Comparison of ENCODE assay signal across 18 cellular contexts in genomic region chr6:134719850-134720249, GRCh38.
DNase-seq lines count a peak whose midpoint lies in the region; ATAC-seq and TF ChIP-seq lines count a peak whose summit lies in the region.
"Had no signal": no experiment of that assay in that cellular context is flagged by ENCODE, and none has a peak within 500 bp of the region (broad histone marks: within the 10 kb centered on the region; RNA-seq: fewer than 3 reads in every experiment).

No MANE protein-coding gene starts in this region.

- POLR2A ChIA-PET in A673 (lab: Charles Lee; ENCODE audit: low non-redundant PET): no interaction called here
- POLR2A ChIA-PET in activated CD4-positive, alpha-beta memory T cell treated with anti-CD3 and anti-CD28 coated beads for 36 hours (lab: Charles Lee): no interaction called here
- POLR2A ChIA-PET in activated CD4-positive, alpha-beta memory T cell treated with anti-CD3 and anti-CD28 coated beads, Interleukin-2, amount 10 ng/mL, durations not matched to agents 7 days and 5 days (lab: Charles Lee): interaction anchor here (0.6 kb wide), 1 partner anchor 23 kb away, joined by 3 read pairs; no protein-coding TSS in a partner anchor

- no peaks in the 10 kb centered on the region for H3K36me3 Mint-ChIP-seq in activated CD4-positive, alpha-beta memory T cell treated with anti-CD3 and anti-CD28 coated beads for 36 hours
- H3K36me3 Mint-ChIP-seq in activated CD4-positive, alpha-beta memory T cell treated with anti-CD3 and anti-CD28 coated beads, Interleukin-2, amount 10 ng/mL, durations not matched to agents 7 days and 5 days (ENCODE audit: low read depth): no peaks in the 10 kb centered on the region
- H3K36me3 Mint-ChIP-seq: CD4-positive, alpha-beta memory T cell; immature natural killer cell had no signal

- H3K27ac Mint-ChIP-seq in activated CD4-positive, alpha-beta memory T cell treated with anti-CD3 and anti-CD28 coated beads for 36 hours: no peak overlapping the region
- no peak overlapping the region for H3K27ac Mint-ChIP-seq in activated CD4-positive, alpha-beta memory T cell treated with anti-CD3 and anti-CD28 coated beads, Interleukin-2, amount 10 ng/mL, durations not matched to agents 7 days and 5 days
- H3K27ac Mint-ChIP-seq: CD4-positive, alpha-beta memory T cell; immature natural killer cell had no signal

- H3K9me3 Mint-ChIP-seq in activated CD4-positive, alpha-beta memory T cell treated with anti-CD3 and anti-CD28 coated beads for 36 hours: no peaks in the 10 kb centered on the region
- H3K9me3 Mint-ChIP-seq in activated CD4-positive, alpha-beta memory T cell treated with anti-CD3 and anti-CD28 coated beads, Interleukin-2, amount 10 ng/mL, durations not matched to agents 7 days and 5 days: no peaks in the 10 kb centered on the region
- H3K9me3 Mint-ChIP-seq: CD4-positive, alpha-beta memory T cell; immature natural killer cell had no signal

- H3K4me3 Mint-ChIP-seq in activated CD4-positive, alpha-beta memory T cell treated with anti-CD3 and anti-CD28 coated beads for 36 hours: no peak overlapping the region
- no peak overlapping the region for H3K4me3 Mint-ChIP-seq in activated CD4-positive, alpha-beta memory T cell treated with anti-CD3 and anti-CD28 coated beads, Interleukin-2, amount 10 ng/mL, durations not matched to agents 7 days and 5 days
- H3K4me3 Mint-ChIP-seq: CD4-positive, alpha-beta memory T cell; immature natural killer cell had no signal

- no TSS peak for BruUV-seq in A673 (replicated peaks; lab: Mats Ljungman, UMichigan)

- no peaks in the 10 kb centered on the region for H3K27me3 ChIP-seq in A673 (replicated peaks; ENCODE audit: insufficient read depth, low read depth, low read length, poor library complexity)
- H3K27me3 ChIP-seq in adrenal gland: no peaks in the 10 kb centered on the region
- no peaks in the 10 kb centered on the region for H3K27me3 ChIP-seq in cardiac muscle cell
- no peaks in the 10 kb centered on the region for H3K27me3 ChIP-seq in psoas muscle (ENCODE audit: insufficient read depth in 3 of 3, low read length in 2 of 3)
- H3K27me3 ChIP-seq: SJSA1 had no signal

- H3K9me3 ChIP-seq in A673 (ENCODE audit: low read depth, low read length, poor library complexity, severe bottlenecking) (no peaks in the 10 kb centered on the region), adrenal gland (replicated peaks in 1 of 3) (no peaks in the 10 kb centered on the region), cardiac muscle cell (ENCODE audit: low read depth) (no peaks in the 10 kb centered on the region), psoas muscle (no peaks in the 10 kb centered on the region)
- H3K9me3 ChIP-seq: A549, SJSA1 had no signal

- TF ChIP-seq POLR2A in adrenal gland (IDR thresholded peaks at IDR 0.05): no peak

- H3K4me1 ChIP-seq in A673 (ENCODE audit: insufficient read depth, low read length, poor library complexity, severe bottlenecking) (peaks cover 58% of the 10 kb centered on the region), adrenal gland (replicated peaks in 1 of 2) (peaks cover 19 to 57% of the 10 kb centered on the region in 2 donors), cardiac muscle cell (ENCODE audit: low read depth) (peaks cover 27% of the 10 kb centered on the region), psoas muscle (peaks cover 6% of the 10 kb centered on the region)

- no peak for DNase-seq in A673 (ENCODE audit: low spot score)
- DNase-seq in adrenal gland: peak in 1 of 7 donors; percentile 15
- DNase-seq in cardiac muscle cell (ENCODE audit: low read depth in 1 of 2, low spot score in 1 of 2): no peak
- DNase-seq in psoas muscle: no peak
- no peak for DNase-seq in activated CD4-positive, alpha-beta memory T cell treated with anti-CD3 and anti-CD28 coated beads for 36 hours
- no peak for DNase-seq in activated T-cell treated with anti-CD3 and anti-CD28 coated beads, Interleukin-2, amount 50 U/mL, for 48 hours
- DNase-seq in activated CD4-positive, alpha-beta memory T cell treated with anti-CD3 and anti-CD28 coated beads, Interleukin-2, amount 10 ng/mL, durations not matched to agents 7 days and 5 days: no peak
- DNase-seq: activated CD4-positive, alpha-beta T cell treated with anti-CD3 and anti-CD28 coated beads, Interleukin-2, amount 50 U/mL, for 1 hour; CD4-positive, alpha-beta memory T cell; DMS79; immature natural killer cell; midbrain; NCI-H2081 treated with DMSO at 0.1 percent for 48 hours; NCI-H69; occipital lobe had no signal

- CTCF ChIA-PET in A673 (lab: Charles Lee): interaction anchor here (1.2 kb wide), 1 partner anchor 542 kb away, joined by 3 read pairs; no protein-coding TSS in a partner anchor
- CTCF ChIA-PET in activated CD4-positive, alpha-beta memory T cell treated with anti-CD3 and anti-CD28 coated beads for 36 hours (lab: Charles Lee): no interaction called here
- CTCF ChIA-PET in activated CD4-positive, alpha-beta memory T cell treated with anti-CD3 and anti-CD28 coated beads, Interleukin-2, amount 10 ng/mL, durations not matched to agents 7 days and 5 days (lab: Charles Lee): no interaction called here

- H3K27ac ChIP-seq in A673 (ENCODE audit: low read depth, low read length, poor library complexity, severe bottlenecking) (peak overlapping the region; percentile 87), adrenal gland (peak overlapping the region in 3 of 5 donors; percentile 41 to 77 (median 63)), cardiac muscle cell (peak overlapping the region; percentile 70), psoas muscle (peak overlapping the region; percentile 36)
- H3K27ac ChIP-seq: SJSA1 had no signal

- WGBS in adrenal gland, 4 donors: 44 to 61% (median 48%) methylated on average over 2 of the region's 2 CpGs
- WGBS in psoas muscle, 3 donors: 65 to 75% (median 70%) methylated on average over 2 of the region's 2 CpGs

- H3K36me3 ChIP-seq in A673 (ENCODE audit: insufficient read depth, low read length, poor library complexity, severe bottlenecking) (no peaks in the 10 kb centered on the region), adrenal gland (replicated peaks in 1 of 2) (no peaks in the 10 kb centered on the region), cardiac muscle cell (no peaks in the 10 kb centered on the region), psoas muscle (ENCODE audit: insufficient read depth in 1 of 2, low read depth in 1 of 2) (no peaks in the 10 kb centered on the region)
- H3K36me3 ChIP-seq: SJSA1 had no signal

- intact Hi-C loops in A673 (cut with micrococcal nuclease; ENCODE audit: unreplicated experiment): no loop called here
- intact Hi-C loops in adrenal gland (cut with DNase I): no loop called here
- intact Hi-C loops in psoas muscle (cut with DNase I): no loop called here
- intact Hi-C loops in activated CD4-positive, alpha-beta memory T cell treated with anti-CD3 and anti-CD28 coated beads for 36 hours (cut with micrococcal nuclease): no loop called here

- TF ChIP-seq CTCF in A673 (conservative IDR thresholded peaks at IDR 0.05; ENCODE audit: low read depth, low read length) (no peak), adrenal gland (IDR thresholded peaks at IDR 0.05) (no peak), cardiac muscle cell (IDR thresholded peaks at IDR 0.05; ENCODE audit: low read depth, low read length) (no peak), psoas muscle (IDR thresholded peaks at IDR 0.05) (no peak)

- H3K4me1 Mint-ChIP-seq in activated CD4-positive, alpha-beta memory T cell treated with anti-CD3 and anti-CD28 coated beads for 36 hours (ENCODE audit: low read depth): no peaks in the 10 kb centered on the region
- no peaks in the 10 kb centered on the region for H3K4me1 Mint-ChIP-seq in activated CD4-positive, alpha-beta memory T cell treated with anti-CD3 and anti-CD28 coated beads, Interleukin-2, amount 10 ng/mL, durations not matched to agents 7 days and 5 days
- H3K4me1 Mint-ChIP-seq: immature natural killer cell had no signal

- no peaks in the 10 kb centered on the region for H3K27me3 Mint-ChIP-seq in activated CD4-positive, alpha-beta memory T cell treated with anti-CD3 and anti-CD28 coated beads for 36 hours
- peaks cover 2% of the 10 kb centered on the region for H3K27me3 Mint-ChIP-seq in activated CD4-positive, alpha-beta memory T cell treated with anti-CD3 and anti-CD28 coated beads, Interleukin-2, amount 10 ng/mL, durations not matched to agents 7 days and 5 days

- no peak for ATAC-seq in psoas muscle
- no peak for ATAC-seq in HG03175 (IDR thresholded peaks at IDR 0.05; ENCODE audit: unreplicated experiment)
- ATAC-seq: A549 had no signal

- H3K4me3 ChIP-seq in A673 (ENCODE audit: low read depth, low read length, poor library complexity, severe bottlenecking) (no peak overlapping the region), adrenal gland (no peak overlapping the region), cardiac muscle cell (no peak overlapping the region), psoas muscle (no peak overlapping the region)
- H3K4me3 ChIP-seq: A549, SJSA1 had no signal

Comparison
In these comparisons a context has a peak if more than half of its experiments do, and no peak if none do; other contexts are left out.
1. H3K27ac ChIP-seq: peak in every context shown above with its lines; median percentile 87 in A673; 70 in cardiac muscle cell; 63 in adrenal gland; 36 in psoas muscle.